Comparison of ENCODE assay signal across 6 cellular contexts in genomic region chr13:24327598-24327997, GRCh38. TPM values are rescaled to one million over a fixed set of nuclear protein-coding genes. Genes with fewer than 3 reads are reported as not detected.
"Had no signal": no experiment of that assay in that cellular context is flagged by ENCODE, and none has a peak within 500 bp of the region (broad histone marks: within the 10 kb centered on the region; RNA-seq: fewer than 3 reads in every experiment).

No MANE protein-coding gene starts in this region.

RNA-seq across cellular contexts. Expression of gene C1QTNF9, which starts 18.2 kb away (rescaled TPM):
- total RNA-seq: K562, M059J, OCI-LY7, RPMI7951, SJCRH30 had no signal
- polyA plus RNA-seq: IgD-negative memory B cell, K562 had no signal
